ENCODE assay signal across 1 cellular context in the genomic region with DNA sequence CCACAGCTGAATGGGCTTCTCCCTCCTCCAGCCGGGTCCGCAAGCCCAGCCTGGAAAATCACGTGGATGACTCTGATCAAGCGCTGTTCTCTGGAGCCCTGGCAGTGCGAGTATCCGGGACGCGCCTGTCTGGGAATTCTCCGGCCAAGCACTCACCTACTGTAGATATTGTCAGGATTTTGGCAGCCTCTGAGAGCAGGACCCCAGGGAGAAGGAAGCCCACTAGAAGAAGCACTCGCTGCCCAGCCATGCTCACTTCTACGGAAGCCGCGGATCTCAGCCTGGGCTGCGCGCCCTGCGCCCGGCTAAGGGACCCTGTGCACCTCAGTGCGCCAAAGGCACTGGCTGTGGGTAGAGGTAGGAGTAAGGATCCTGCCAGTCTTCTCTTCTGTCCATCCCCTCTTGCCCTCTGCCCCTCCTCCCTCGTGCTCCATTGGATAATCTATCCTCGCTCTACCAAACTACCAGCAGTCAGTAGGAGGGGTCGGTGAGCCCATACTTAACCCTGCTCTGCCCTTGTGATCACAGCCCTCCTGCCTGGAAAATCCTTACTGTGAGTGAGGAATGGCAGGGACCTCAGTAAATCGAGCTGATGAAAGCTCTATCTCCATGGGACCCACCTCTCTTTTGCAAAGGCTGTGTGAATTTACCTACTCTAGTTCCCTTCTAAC.
TF ChIP-seq lines count a peak whose summit lies in the region.

A gene with protein sequence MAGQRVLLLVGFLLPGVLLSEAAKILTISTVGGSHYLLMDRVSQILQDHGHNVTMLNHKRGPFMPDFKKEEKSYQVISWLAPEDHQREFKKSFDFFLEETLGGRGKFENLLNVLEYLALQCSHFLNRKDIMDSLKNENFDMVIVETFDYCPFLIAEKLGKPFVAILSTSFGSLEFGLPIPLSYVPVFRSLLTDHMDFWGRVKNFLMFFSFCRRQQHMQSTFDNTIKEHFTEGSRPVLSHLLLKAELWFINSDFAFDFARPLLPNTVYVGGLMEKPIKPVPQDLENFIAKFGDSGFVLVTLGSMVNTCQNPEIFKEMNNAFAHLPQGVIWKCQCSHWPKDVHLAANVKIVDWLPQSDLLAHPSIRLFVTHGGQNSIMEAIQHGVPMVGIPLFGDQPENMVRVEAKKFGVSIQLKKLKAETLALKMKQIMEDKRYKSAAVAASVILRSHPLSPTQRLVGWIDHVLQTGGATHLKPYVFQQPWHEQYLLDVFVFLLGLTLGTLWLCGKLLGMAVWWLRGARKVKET (minus strand): TSS at position 343 of the 671 bp plus-strand sequence. CDS start 93 bp downstream, at position 250.

TF ChIP-seq in H1, 55 proteins besides CTCF, POLR2A, EP300 and RAD21:
- TF ChIP-seq SIN3A (conservative IDR thresholded peaks at IDR 0.05 in 1 of 2, IDR thresholded peaks at IDR 0.05 in 1 of 2; ENCODE audit: low read depth in 1 of 2, low read length in 2 of 2) (peak in 1 of 2 experiments; percentile 25; a peak in 1 of 4 replicates), POU5F1 (IDR thresholded peaks at IDR 0.05; ENCODE audit: low read depth, low read length) (no peak), TBP (IDR thresholded peaks at IDR 0.05; ENCODE audit: low read depth, low read length) (peak; percentile 80; the same call in 1 of the 2 replicates), TAF1 (IDR thresholded peaks at IDR 0.05; ENCODE audit: low read depth, low read length) (peak; percentile 94), CREB1 (IDR thresholded peaks at IDR 0.05) (no peak), ASH2L (IDR thresholded peaks at IDR 0.05; ENCODE audit: low read length) (peak; percentile 68), CBX8 (IDR thresholded peaks at IDR 0.05; ENCODE audit: borderline replicate concordance, low read depth, low read length) (no peak), POLR2AphosphoS5 (IDR thresholded peaks at IDR 0.05; ENCODE audit: low read depth, low read length) (peak; percentile 97), TAF7 (optimal IDR thresholded peaks at IDR 0.05; ENCODE audit: borderline replicate concordance, low read depth, low read length) (peak; percentile 70), SUZ12 (IDR thresholded peaks at IDR 0.05; ENCODE audit: low read length) (no peak), JUND (IDR thresholded peaks at IDR 0.05; ENCODE audit: low read length) (no peak), YY1 (IDR thresholded peaks at IDR 0.05; ENCODE audit: low read depth, low read length) (peak; percentile 62), HDAC2 (IDR thresholded peaks at IDR 0.05; ENCODE audit: borderline replicate concordance in 1 of 2, low read depth in 2 of 2, low read length in 2 of 2) (no peak), ZNF274 (IDR thresholded peaks at IDR 0.05; ENCODE audit: borderline replicate concordance, extremely low read depth, low read length) (no peak), SP2 (IDR thresholded peaks at IDR 0.05; ENCODE audit: low read length) (no peak), CHD1 (IDR thresholded peaks at IDR 0.05; ENCODE audit: low read depth, low read length) (no peak), CHD2 (IDR thresholded peaks at IDR 0.05; ENCODE audit: low read length) (no peak), CBX5 (IDR thresholded peaks at IDR 0.05; ENCODE audit: low read depth, low read length) (no peak), EGR1 (IDR thresholded peaks at IDR 0.05; ENCODE audit: borderline replicate concordance, low read depth, low read length) (no peak), SIX5 (IDR thresholded peaks at IDR 0.05; ENCODE audit: low read depth, low read length) (no peak), BACH1 (IDR thresholded peaks at IDR 0.05; ENCODE audit: low read length) (no peak), HDAC6 (IDR thresholded peaks at IDR 0.05; ENCODE audit: low read depth, low read length) (no peak), TEAD4 (IDR thresholded peaks at IDR 0.05; ENCODE audit: low read depth, low read length) (0 out of 2 replicates have a peak, but pooled peaks have one; percentile 6), CEBPB (IDR thresholded peaks at IDR 0.05; ENCODE audit: low read depth, low read length) (no peak), BRCA1 (IDR thresholded peaks at IDR 0.05; ENCODE audit: low read depth, low read length) (no peak), KDM4A (IDR thresholded peaks at IDR 0.05; ENCODE audit: low read depth, low read length, severe bottlenecking) (peak; percentile 90), SRF (IDR thresholded peaks at IDR 0.05; ENCODE audit: low read depth, low read length) (no peak), TCF12 (IDR thresholded peaks at IDR 0.05; ENCODE audit: low read depth, low read length) (no peak), SAP30 (IDR thresholded peaks at IDR 0.05; ENCODE audit: insufficient read depth, insufficient replicate concordance, low read length) (no peak), SP4 (IDR thresholded peaks at IDR 0.05; ENCODE audit: low read length) (no peak; the same call in 1 of the 2 replicates), SP1 (IDR thresholded peaks at IDR 0.05; ENCODE audit: low read depth, low read length) (0 out of 2 replicates have a peak, but pooled peaks have one; percentile 30), GTF2F1 (IDR thresholded peaks at IDR 0.05; ENCODE audit: borderline replicate concordance, low read depth, low read length) (no peak), KDM5A (IDR thresholded peaks at IDR 0.05; ENCODE audit: low read length) (no peak), PHF8 (conservative IDR thresholded peaks at IDR 0.05; ENCODE audit: low read depth, low read length) (peak; percentile 78)
- TF ChIP-seq, protein P1, sequence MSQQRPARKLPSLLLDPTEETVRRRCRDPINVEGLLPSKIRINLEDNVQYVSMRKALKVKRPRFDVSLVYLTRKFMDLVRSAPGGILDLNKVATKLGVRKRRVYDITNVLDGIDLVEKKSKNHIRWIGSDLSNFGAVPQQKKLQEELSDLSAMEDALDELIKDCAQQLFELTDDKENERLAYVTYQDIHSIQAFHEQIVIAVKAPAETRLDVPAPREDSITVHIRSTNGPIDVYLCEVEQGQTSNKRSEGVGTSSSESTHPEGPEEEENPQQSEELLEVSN (IDR thresholded peaks at IDR 0.05), result peak; percentile 77
- TF ChIP-seq, protein P2, sequence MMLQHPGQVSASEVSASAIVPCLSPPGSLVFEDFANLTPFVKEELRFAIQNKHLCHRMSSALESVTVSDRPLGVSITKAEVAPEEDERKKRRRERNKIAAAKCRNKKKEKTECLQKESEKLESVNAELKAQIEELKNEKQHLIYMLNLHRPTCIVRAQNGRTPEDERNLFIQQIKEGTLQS (IDR thresholded peaks at IDR 0.05; ENCODE audit: insufficient read depth, low read depth, low read length), result no peak
- TF ChIP-seq, protein P3, sequence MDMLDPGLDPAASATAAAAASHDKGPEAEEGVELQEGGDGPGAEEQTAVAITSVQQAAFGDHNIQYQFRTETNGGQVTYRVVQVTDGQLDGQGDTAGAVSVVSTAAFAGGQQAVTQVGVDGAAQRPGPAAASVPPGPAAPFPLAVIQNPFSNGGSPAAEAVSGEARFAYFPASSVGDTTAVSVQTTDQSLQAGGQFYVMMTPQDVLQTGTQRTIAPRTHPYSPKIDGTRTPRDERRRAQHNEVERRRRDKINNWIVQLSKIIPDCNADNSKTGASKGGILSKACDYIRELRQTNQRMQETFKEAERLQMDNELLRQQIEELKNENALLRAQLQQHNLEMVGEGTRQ (IDR thresholded peaks at IDR 0.05; ENCODE audit: low read length), result no peak
- TF ChIP-seq, protein P4, sequence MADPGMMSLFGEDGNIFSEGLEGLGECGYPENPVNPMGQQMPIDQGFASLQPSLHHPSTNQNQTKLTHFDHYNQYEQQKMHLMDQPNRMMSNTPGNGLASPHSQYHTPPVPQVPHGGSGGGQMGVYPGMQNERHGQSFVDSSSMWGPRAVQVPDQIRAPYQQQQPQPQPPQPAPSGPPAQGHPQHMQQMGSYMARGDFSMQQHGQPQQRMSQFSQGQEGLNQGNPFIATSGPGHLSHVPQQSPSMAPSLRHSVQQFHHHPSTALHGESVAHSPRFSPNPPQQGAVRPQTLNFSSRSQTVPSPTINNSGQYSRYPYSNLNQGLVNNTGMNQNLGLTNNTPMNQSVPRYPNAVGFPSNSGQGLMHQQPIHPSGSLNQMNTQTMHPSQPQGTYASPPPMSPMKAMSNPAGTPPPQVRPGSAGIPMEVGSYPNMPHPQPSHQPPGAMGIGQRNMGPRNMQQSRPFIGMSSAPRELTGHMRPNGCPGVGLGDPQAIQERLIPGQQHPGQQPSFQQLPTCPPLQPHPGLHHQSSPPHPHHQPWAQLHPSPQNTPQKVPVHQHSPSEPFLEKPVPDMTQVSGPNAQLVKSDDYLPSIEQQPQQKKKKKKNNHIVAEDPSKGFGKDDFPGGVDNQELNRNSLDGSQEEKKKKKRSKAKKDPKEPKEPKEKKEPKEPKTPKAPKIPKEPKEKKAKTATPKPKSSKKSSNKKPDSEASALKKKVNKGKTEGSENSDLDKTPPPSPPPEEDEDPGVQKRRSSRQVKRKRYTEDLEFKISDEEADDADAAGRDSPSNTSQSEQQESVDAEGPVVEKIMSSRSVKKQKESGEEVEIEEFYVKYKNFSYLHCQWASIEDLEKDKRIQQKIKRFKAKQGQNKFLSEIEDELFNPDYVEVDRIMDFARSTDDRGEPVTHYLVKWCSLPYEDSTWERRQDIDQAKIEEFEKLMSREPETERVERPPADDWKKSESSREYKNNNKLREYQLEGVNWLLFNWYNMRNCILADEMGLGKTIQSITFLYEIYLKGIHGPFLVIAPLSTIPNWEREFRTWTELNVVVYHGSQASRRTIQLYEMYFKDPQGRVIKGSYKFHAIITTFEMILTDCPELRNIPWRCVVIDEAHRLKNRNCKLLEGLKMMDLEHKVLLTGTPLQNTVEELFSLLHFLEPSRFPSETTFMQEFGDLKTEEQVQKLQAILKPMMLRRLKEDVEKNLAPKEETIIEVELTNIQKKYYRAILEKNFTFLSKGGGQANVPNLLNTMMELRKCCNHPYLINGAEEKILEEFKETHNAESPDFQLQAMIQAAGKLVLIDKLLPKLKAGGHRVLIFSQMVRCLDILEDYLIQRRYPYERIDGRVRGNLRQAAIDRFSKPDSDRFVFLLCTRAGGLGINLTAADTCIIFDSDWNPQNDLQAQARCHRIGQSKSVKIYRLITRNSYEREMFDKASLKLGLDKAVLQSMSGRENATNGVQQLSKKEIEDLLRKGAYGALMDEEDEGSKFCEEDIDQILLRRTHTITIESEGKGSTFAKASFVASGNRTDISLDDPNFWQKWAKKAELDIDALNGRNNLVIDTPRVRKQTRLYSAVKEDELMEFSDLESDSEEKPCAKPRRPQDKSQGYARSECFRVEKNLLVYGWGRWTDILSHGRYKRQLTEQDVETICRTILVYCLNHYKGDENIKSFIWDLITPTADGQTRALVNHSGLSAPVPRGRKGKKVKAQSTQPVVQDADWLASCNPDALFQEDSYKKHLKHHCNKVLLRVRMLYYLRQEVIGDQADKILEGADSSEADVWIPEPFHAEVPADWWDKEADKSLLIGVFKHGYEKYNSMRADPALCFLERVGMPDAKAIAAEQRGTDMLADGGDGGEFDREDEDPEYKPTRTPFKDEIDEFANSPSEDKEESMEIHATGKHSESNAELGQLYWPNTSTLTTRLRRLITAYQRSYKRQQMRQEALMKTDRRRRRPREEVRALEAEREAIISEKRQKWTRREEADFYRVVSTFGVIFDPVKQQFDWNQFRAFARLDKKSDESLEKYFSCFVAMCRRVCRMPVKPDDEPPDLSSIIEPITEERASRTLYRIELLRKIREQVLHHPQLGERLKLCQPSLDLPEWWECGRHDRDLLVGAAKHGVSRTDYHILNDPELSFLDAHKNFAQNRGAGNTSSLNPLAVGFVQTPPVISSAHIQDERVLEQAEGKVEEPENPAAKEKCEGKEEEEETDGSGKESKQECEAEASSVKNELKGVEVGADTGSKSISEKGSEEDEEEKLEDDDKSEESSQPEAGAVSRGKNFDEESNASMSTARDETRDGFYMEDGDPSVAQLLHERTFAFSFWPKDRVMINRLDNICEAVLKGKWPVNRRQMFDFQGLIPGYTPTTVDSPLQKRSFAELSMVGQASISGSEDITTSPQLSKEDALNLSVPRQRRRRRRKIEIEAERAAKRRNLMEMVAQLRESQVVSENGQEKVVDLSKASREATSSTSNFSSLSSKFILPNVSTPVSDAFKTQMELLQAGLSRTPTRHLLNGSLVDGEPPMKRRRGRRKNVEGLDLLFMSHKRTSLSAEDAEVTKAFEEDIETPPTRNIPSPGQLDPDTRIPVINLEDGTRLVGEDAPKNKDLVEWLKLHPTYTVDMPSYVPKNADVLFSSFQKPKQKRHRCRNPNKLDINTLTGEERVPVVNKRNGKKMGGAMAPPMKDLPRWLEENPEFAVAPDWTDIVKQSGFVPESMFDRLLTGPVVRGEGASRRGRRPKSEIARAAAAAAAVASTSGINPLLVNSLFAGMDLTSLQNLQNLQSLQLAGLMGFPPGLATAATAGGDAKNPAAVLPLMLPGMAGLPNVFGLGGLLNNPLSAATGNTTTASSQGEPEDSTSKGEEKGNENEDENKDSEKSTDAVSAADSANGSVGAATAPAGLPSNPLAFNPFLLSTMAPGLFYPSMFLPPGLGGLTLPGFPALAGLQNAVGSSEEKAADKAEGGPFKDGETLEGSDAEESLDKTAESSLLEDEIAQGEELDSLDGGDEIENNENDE (IDR thresholded peaks at IDR 0.05; ENCODE audit: insufficient replicate concordance, low read length), result no peak
- TF ChIP-seq, protein P5, sequence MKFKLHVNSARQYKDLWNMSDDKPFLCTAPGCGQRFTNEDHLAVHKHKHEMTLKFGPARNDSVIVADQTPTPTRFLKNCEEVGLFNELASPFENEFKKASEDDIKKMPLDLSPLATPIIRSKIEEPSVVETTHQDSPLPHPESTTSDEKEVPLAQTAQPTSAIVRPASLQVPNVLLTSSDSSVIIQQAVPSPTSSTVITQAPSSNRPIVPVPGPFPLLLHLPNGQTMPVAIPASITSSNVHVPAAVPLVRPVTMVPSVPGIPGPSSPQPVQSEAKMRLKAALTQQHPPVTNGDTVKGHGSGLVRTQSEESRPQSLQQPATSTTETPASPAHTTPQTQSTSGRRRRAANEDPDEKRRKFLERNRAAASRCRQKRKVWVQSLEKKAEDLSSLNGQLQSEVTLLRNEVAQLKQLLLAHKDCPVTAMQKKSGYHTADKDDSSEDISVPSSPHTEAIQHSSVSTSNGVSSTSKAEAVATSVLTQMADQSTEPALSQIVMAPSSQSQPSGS (IDR thresholded peaks at IDR 0.05; ENCODE audit: low read length), result no peak
- TF ChIP-seq, protein P6, sequence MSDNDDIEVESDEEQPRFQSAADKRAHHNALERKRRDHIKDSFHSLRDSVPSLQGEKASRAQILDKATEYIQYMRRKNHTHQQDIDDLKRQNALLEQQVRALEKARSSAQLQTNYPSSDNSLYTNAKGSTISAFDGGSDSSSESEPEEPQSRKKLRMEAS (IDR thresholded peaks at IDR 0.05), result peak; percentile 70
